ENCODE assay signal across 2 cellular contexts in genomic region chr9:36986548-36987408, GRCh38.
TF ChIP-seq lines count a peak whose summit lies in the region.

No MANE protein-coding gene starts in this region.

TF ChIP-seq in HEK293, 187 proteins besides CTCF, POLR2A, EP300 and RAD21 (continues in another document):
- TF ChIP-seq ZNF280C (tag by site-specific recombination; IDR thresholded peaks at IDR 0.05) = no peak
- no peak for TF ChIP-seq ZNF350 (tag by site-specific recombination; IDR thresholded peaks at IDR 0.05)
- no peak for TF ChIP-seq ZNF114 (tag by site-specific recombination; IDR thresholded peaks at IDR 0.05)
- TF ChIP-seq ZBTB26 (tag by site-specific recombination; optimal IDR thresholded peaks at IDR 0.05) = peak; percentile 12
- no peak for TF ChIP-seq ZBTB10 (tag by site-specific recombination; IDR thresholded peaks at IDR 0.05)
- TF ChIP-seq PATZ1 (tag by site-specific recombination; IDR thresholded peaks at IDR 0.05) = no peak
- TF ChIP-seq EGR2 (tag by site-specific recombination; IDR thresholded peaks at IDR 0.05; ENCODE audit: low read depth) = peak; percentile 24; the same call in 1 of the 2 replicates
- TF ChIP-seq INSM2 (tag by site-specific recombination; IDR thresholded peaks at IDR 0.05) = no peak
- peak; percentile 19; the same call in 1 of the 2 replicates for TF ChIP-seq ZIC2 (tag by site-specific recombination; IDR thresholded peaks at IDR 0.05)
- TF ChIP-seq ZNF830 (tag by site-specific recombination; IDR thresholded peaks at IDR 0.05; ENCODE audit: low read depth) = no peak
- TF ChIP-seq ZBTB1 (tag by site-specific recombination; IDR thresholded peaks at IDR 0.05) = no peak
- no peak for TF ChIP-seq ZSCAN30 (tag by site-specific recombination; IDR thresholded peaks at IDR 0.05)
- no peak for TF ChIP-seq SP7 (tag by site-specific recombination; IDR thresholded peaks at IDR 0.05)
- no peak for TF ChIP-seq ZNF423 (tag by site-specific recombination; IDR thresholded peaks at IDR 0.05)
- TF ChIP-seq ZNF155 (tag by site-specific recombination; IDR thresholded peaks at IDR 0.05) = no peak
- no peak for TF ChIP-seq BCL11A (tag by site-specific recombination; IDR thresholded peaks at IDR 0.05; ENCODE audit: low read depth)
- TF ChIP-seq ZNF10 (tag by site-specific recombination; IDR thresholded peaks at IDR 0.05) = no peak
- 0 out of 2 replicates have a peak, but pooled peaks have one; percentile 0 for TF ChIP-seq ZNF335 (tag by site-specific recombination; conservative IDR thresholded peaks at IDR 0.05)
- no peak for TF ChIP-seq ZNF677 (tag by site-specific recombination; IDR thresholded peaks at IDR 0.05)
- TF ChIP-seq ZNF37A (tag by site-specific recombination; IDR thresholded peaks at IDR 0.05) = no peak

TF ChIP-seq in endothelial cell of umbilical vein, 7 proteins besides CTCF, POLR2A, EP300 and RAD21:
- TF ChIP-seq MAX (IDR thresholded peaks at IDR 0.05; ENCODE audit: insufficient read depth, insufficient read length) (no peak), EZH2 (IDR thresholded peaks at IDR 0.05; ENCODE audit: borderline replicate concordance, low read depth, low read length, severe bottlenecking) (peak; percentile 65)
